Comparison of ENCODE assay signal across 17 cellular contexts in genomic region chr16:66383551-66383950, GRCh38. TPM values are rescaled to one million over a fixed set of nuclear protein-coding genes. Genes with fewer than 3 reads are reported as not detected.
DNase-seq lines count a peak whose midpoint lies in the region; ATAC-seq and TF ChIP-seq lines count a peak whose summit lies in the region.
"Had no signal": no experiment of that assay in that cellular context is flagged by ENCODE, and none has a peak within 500 bp of the region (broad histone marks: within the 10 kb centered on the region; RNA-seq: fewer than 3 reads in every experiment).

No MANE protein-coding gene starts in this region.

- no peaks in the 10 kb centered on the region for H3K36me3 ChIP-seq in SJSA1
- peaks cover 0 to 6% of the 10 kb centered on the region in 2 experiments for H3K36me3 ChIP-seq in trophoblast cell (ENCODE audit: control insufficient read depth in 1 of 2, insufficient read depth in 2 of 2, low read length in 2 of 2)
- H3K36me3 ChIP-seq: prostate gland had no signal

- H4K8ac ChIP-seq in trophoblast cell (ENCODE audit: low read depth, low read length) = no peak overlapping the region

- no peak for ATAC-seq in foreskin keratinocyte
- ATAC-seq in GM19452 (IDR thresholded peaks at IDR 0.05; ENCODE audit: unreplicated experiment) = no peak
- no peak for ATAC-seq in GM18867 (IDR thresholded peaks at IDR 0.05; ENCODE audit: unreplicated experiment)

- peaks cover 18% of the 10 kb centered on the region for H3K27me3 ChIP-seq in AG04450 (ENCODE audit: control insufficient read depth, insufficient read depth, low read length)
- no peaks in the 10 kb centered on the region for H3K27me3 ChIP-seq in SJSA1 (replicated peaks)
- H3K27me3 ChIP-seq in foreskin keratinocyte = no peaks in the 10 kb centered on the region
- H3K27me3 ChIP-seq in trophoblast cell (ENCODE audit: insufficient read depth, low read length) = no peaks in the 10 kb centered on the region
- H3K27me3 ChIP-seq: hepatocyte had no signal

- H3K4me3 Mint-ChIP-seq in activated naive CD8-positive, alpha-beta T cell treated with anti-CD3 and anti-CD28 coated beads for 36 hours = no peak overlapping the region
- H3K4me3 Mint-ChIP-seq: dendritic cell treated with granulocyte-macrophage colony-stimulating factor and Interleukin-4, amounts not matched to agents 40 ng/mL and 50 ng/mL, for 4 days had no signal

- no CpG with 5 or more reads among the region's 4 CpGs for WGBS in trophoblast cell (ENCODE audit: extremely low coverage, insufficient coverage, insufficient read length)

- H2AK5ac ChIP-seq in trophoblast cell (ENCODE audit: low read length) = peak overlapping the region; percentile 85

- H2BK5ac ChIP-seq in trophoblast cell (ENCODE audit: low read depth, low read length, poor library complexity) = peak overlapping the region; percentile 15

- peak overlapping the region; percentile 92 for H4K91ac ChIP-seq in trophoblast cell (ENCODE audit: low read depth, low read length)

- peak overlapping the region; percentile 42 for H3K27ac ChIP-seq in AG04450 (ENCODE audit: low read depth, low read length)
- peak overlapping the region; percentile 94 for H3K27ac ChIP-seq in SJSA1
- peak overlapping the region; percentile 85 for H3K27ac ChIP-seq in foreskin keratinocyte
- peak overlapping the region; percentile 22 for H3K27ac ChIP-seq in trophoblast cell (ENCODE audit: low read depth, low read length)
- H3K27ac ChIP-seq: hepatocyte, prostate gland had no signal

- peaks cover 5% of the 10 kb centered on the region for H3K27me3 Mint-ChIP-seq in activated naive CD8-positive, alpha-beta T cell treated with anti-CD3 and anti-CD28 coated beads for 36 hours

- H3K4me3 ChIP-seq in AG04450 (ENCODE audit: low read depth, low read length) (no peak overlapping the region), SJSA1 (no peak overlapping the region), trophoblast cell (ENCODE audit: low read depth, low read length) (no peak overlapping the region)
- H3K4me3 ChIP-seq: hepatocyte, prostate gland had no signal

- no peak overlapping the region for H3K9ac ChIP-seq in trophoblast cell (ENCODE audit: low read length)

- H3K23ac ChIP-seq in trophoblast cell (ENCODE audit: low read length) = no peak overlapping the region

- H3K18ac ChIP-seq in trophoblast cell (ENCODE audit: low read length) = peak overlapping the region; percentile 24

- DNase-seq in AG04450 (ENCODE audit: low read depth, low spot score) = no peak
- no peak for DNase-seq in SJSA1 (ENCODE audit: low read depth in 1 of 2, low spot score in 2 of 2)
- no peak for DNase-seq in foreskin keratinocyte
- no peak for DNase-seq in trophoblast cell
- no peak for DNase-seq in activated naive CD8-positive, alpha-beta T cell treated with anti-CD3 and anti-CD28 coated beads for 36 hours
- DNase-seq in EL = no peak
- DNase-seq: activated effector memory CD4-positive, alpha-beta T cell treated with anti-CD3 and anti-CD28 coated beads, Interleukin-2, amount 50 U/mL, for 16 hours; amygdala; kidney; T-helper 1 cell had no signal

- H3K4ac ChIP-seq in trophoblast cell (ENCODE audit: low read depth, low read length) = peak overlapping the region; percentile 22

- H3K27ac Mint-ChIP-seq in activated naive CD8-positive, alpha-beta T cell treated with anti-CD3 and anti-CD28 coated beads for 36 hours = no peak overlapping the region
- H3K27ac Mint-ChIP-seq: dendritic cell treated with granulocyte-macrophage colony-stimulating factor and Interleukin-4, amounts not matched to agents 40 ng/mL and 50 ng/mL, for 4 days had no signal

- CTCF ChIA-PET in AG04450 (lab: Charles Lee) = no interaction called here

- no peak overlapping the region for H3K4me2 ChIP-seq in trophoblast cell (ENCODE audit: low read length)
- H3K4me2 ChIP-seq: hepatocyte had no signal

- POLR2A ChIA-PET in AG04450 (lab: Yijun Ruan, JAX) = no interaction called here

- peak overlapping the region; percentile 1 for H4K12ac ChIP-seq in trophoblast cell (ENCODE audit: low read depth, low read length)

- H2BK12ac ChIP-seq in trophoblast cell (ENCODE audit: low read length) = peak overlapping the region; percentile 51

- H3K9me3 Mint-ChIP-seq in activated naive CD8-positive, alpha-beta T cell treated with anti-CD3 and anti-CD28 coated beads for 36 hours = no peaks in the 10 kb centered on the region
- H3K9me3 Mint-ChIP-seq: dendritic cell treated with granulocyte-macrophage colony-stimulating factor and Interleukin-4, amounts not matched to agents 40 ng/mL and 50 ng/mL, for 4 days had no signal

- TF ChIP-seq CTCF in AG04450 (IDR thresholded peaks at IDR 0.05; ENCODE audit: low read depth, low read length) (no peak), foreskin keratinocyte (conservative IDR thresholded peaks at IDR 0.05) (no peak)

- H3K79me2 ChIP-seq in trophoblast cell (ENCODE audit: control insufficient read depth, insufficient read depth, low read length, poor library complexity) = peaks cover 2% of the 10 kb centered on the region
- H3K79me2 ChIP-seq: hepatocyte had no signal

- peaks cover 23% of the 10 kb centered on the region for H3K4me1 ChIP-seq in SJSA1 (replicated peaks)
- peaks cover 17% of the 10 kb centered on the region for H3K4me1 ChIP-seq in foreskin keratinocyte
- H3K4me1 ChIP-seq in trophoblast cell (ENCODE audit: control insufficient read depth in 1 of 2, insufficient read depth in 2 of 2, low read length in 2 of 2) = peaks cover 21 to 30% of the 10 kb centered on the region in 2 experiments
- H3K4me1 ChIP-seq: prostate gland had no signal

- H3K14ac ChIP-seq in trophoblast cell (ENCODE audit: low read length) = peak overlapping the region; percentile 72

- peak overlapping the region; percentile 5 for H2AFZ ChIP-seq in trophoblast cell (ENCODE audit: insufficient read depth, low read length, poor library complexity)
- H2AFZ ChIP-seq: hepatocyte had no signal

- H3K9me3 ChIP-seq in AG04450 (ENCODE audit: control insufficient read depth, insufficient read depth, low read length) (no peaks in the 10 kb centered on the region), SJSA1 (replicated peaks) (0 out of 2 replicates have a peak, but pooled peaks cover 6% of the 10 kb centered on the region), trophoblast cell (ENCODE audit: insufficient read depth, low read depth, low read length) (peaks cover 2% of the 10 kb centered on the region)
- H3K9me3 ChIP-seq: prostate gland had no signal

- no peaks in the 10 kb centered on the region for H3K4me1 Mint-ChIP-seq in activated naive CD8-positive, alpha-beta T cell treated with anti-CD3 and anti-CD28 coated beads for 36 hours

- H2BK120ac ChIP-seq in trophoblast cell (ENCODE audit: insufficient read depth, low read length, poor library complexity) = peak overlapping the region; percentile 71

- no peaks in the 10 kb centered on the region for H3K36me3 Mint-ChIP-seq in activated naive CD8-positive, alpha-beta T cell treated with anti-CD3 and anti-CD28 coated beads for 36 hours

- H3K79me1 ChIP-seq in trophoblast cell (ENCODE audit: low read length) = peaks cover 26% of the 10 kb centered on the region

RNA-seq across cellular contexts. Expression of gene CDH5, which starts 17.1 kb away (rescaled TPM):
- 0.02 TPM in 1 of 2 replicates, not detected in the other for polyA plus RNA-seq in AG04450 (2011; rRNA removed)
- polyA minus RNA-seq in AG04450 (2011; rRNA and poly(A)+ RNA removed) = not detected in 2 replicates
- total RNA-seq in SJSA1 (2014; rRNA removed; shearing (Covaris generic)) = not detected in 2 replicates
- 0.04 TPM in 1 of 2 replicates, not detected in the other for total RNA-seq in foreskin keratinocyte
- 0.02 TPM in 1 of 2 replicates, not detected in the other for polyA plus RNA-seq in foreskin keratinocyte
- 93.1 and 99.2 TPM in 2 replicates for polyA plus RNA-seq in trophoblast cell (2013)
- total RNA-seq in activated naive CD8-positive, alpha-beta T cell treated with anti-CD3 and anti-CD28 coated beads for 36 hours = not detected
- total RNA-seq: activated CD8-positive, alpha-beta memory T cell treated with anti-CD3 and anti-CD28 coated beads for 36 hours; myocyte had no signal

RNA-seq across cellular contexts. Expression of gene BEAN1, which starts 43.5 kb away (rescaled TPM):
- polyA plus RNA-seq in AG04450 (2011; rRNA removed) (not detected in 2 replicates), foreskin keratinocyte (0.04 and 0.37 TPM in 2 replicates)
- not detected in 2 replicates for polyA minus RNA-seq in AG04450 (2011; rRNA and poly(A)+ RNA removed)
- not detected in 2 replicates for total RNA-seq in SJSA1 (2014; rRNA removed; shearing (Covaris generic))
- total RNA-seq in foreskin keratinocyte = 0.10 and 0.14 TPM in 2 replicates
- polyA plus RNA-seq in trophoblast cell (2013) = 1.0 and 1.2 TPM in 2 replicates
- total RNA-seq in activated naive CD8-positive, alpha-beta T cell treated with anti-CD3 and anti-CD28 coated beads for 36 hours = not detected
- total RNA-seq: activated CD8-positive, alpha-beta memory T cell treated with anti-CD3 and anti-CD28 coated beads for 36 hours had no signal

Comparison
In these comparisons a context has a peak if more than half of its experiments do, and no peak if none do; other contexts are left out.
1. H3K27ac ChIP-seq: peak in every context shown above with its lines; median percentile 94 in SJSA1; 85 in foreskin keratinocyte; 42 in AG04450; 22 in trophoblast cell.